Comparison of ENCODE assay signal across 11 cellular contexts in genomic region chr10:59079386-59080226, GRCh38.
DNase-seq lines count a peak whose midpoint lies in the region; ATAC-seq and TF ChIP-seq lines count a peak whose summit lies in the region.
"Had no signal": no experiment of that assay in that cellular context is flagged by ENCODE, and none has a peak within 500 bp of the region (broad histone marks: within the 10 kb centered on the region; RNA-seq: fewer than 3 reads in every experiment).

No MANE protein-coding gene starts in this region.

- 0 out of 2 replicates have a peak overlapping the region, but pooled peaks have one; percentile 3 for H3K27ac ChIP-seq in SJSA1

- DNase-seq in ELR (ENCODE audit: low read depth) (peak; percentile 53), SJSA1 (ENCODE audit: low read depth in 1 of 2, low spot score in 2 of 2) (peak in 1 of 2 experiments; percentile 53), foreskin fibroblast (peak; percentile 67 to 85), skeletal muscle cell (ENCODE audit: low read depth) (peak; percentile 43), NCI-H1048 (lab: John Stamatoyannopoulos, UW) (no peak)
- no peak for DNase-seq in stimulated activated naive B cell treated with anti-CD40 and anti-IgM and Interleukin-4, amounts not matched to agents 10 μg/mL and 1 μg/mL and 100 μg/mL, for 72 hours
- DNase-seq: activated naive CD4-positive, alpha-beta T cell; NCI-H2171; T1000 had no signal

- H3K27ac Mint-ChIP-seq in stimulated activated naive B cell treated with anti-CD40 and anti-IgM and Interleukin-4, amounts not matched to agents 10 μg/mL and 1 μg/mL and 100 μg/mL, for 72 hours = no peak overlapping the region

- H3K4me3 Mint-ChIP-seq in stimulated activated naive B cell treated with anti-CD40 and anti-IgM and Interleukin-4, amounts not matched to agents 10 μg/mL and 1 μg/mL and 100 μg/mL, for 72 hours = no peak overlapping the region

- H3K4me3 ChIP-seq in SJSA1 (no peak overlapping the region), foreskin fibroblast (ENCODE audit: low read depth in 1 of 2, low read length in 2 of 2) (no peak overlapping the region), skeletal muscle cell (ENCODE audit: low read depth, low read length) (no peak overlapping the region)

- no peaks in the 10 kb centered on the region for H3K36me3 Mint-ChIP-seq in stimulated activated naive B cell treated with anti-CD40 and anti-IgM and Interleukin-4, amounts not matched to agents 10 μg/mL and 1 μg/mL and 100 μg/mL, for 72 hours

- no peaks in the 10 kb centered on the region for H3K27me3 Mint-ChIP-seq in stimulated activated naive B cell treated with anti-CD40 and anti-IgM and Interleukin-4, amounts not matched to agents 10 μg/mL and 1 μg/mL and 100 μg/mL, for 72 hours

- peaks cover 53% of the 10 kb centered on the region for H3K4me1 ChIP-seq in SJSA1 (replicated peaks)

- H3K36me3 ChIP-seq in SJSA1 = no peaks in the 10 kb centered on the region

- H3K9me3 Mint-ChIP-seq in stimulated activated naive B cell treated with anti-CD40 and anti-IgM and Interleukin-4, amounts not matched to agents 10 μg/mL and 1 μg/mL and 100 μg/mL, for 72 hours = no peaks in the 10 kb centered on the region

- no peaks in the 10 kb centered on the region for H3K4me1 Mint-ChIP-seq in stimulated activated naive B cell treated with anti-CD40 and anti-IgM and Interleukin-4, amounts not matched to agents 10 μg/mL and 1 μg/mL and 100 μg/mL, for 72 hours

- H3K27me3 ChIP-seq in SJSA1 (replicated peaks) = no peaks in the 10 kb centered on the region

- ATAC-seq in HG03280 (IDR thresholded peaks at IDR 0.05; ENCODE audit: unreplicated experiment) (no peak), HG02938 (IDR thresholded peaks at IDR 0.05; ENCODE audit: unreplicated experiment) (no peak)
- no peak for ATAC-seq in stimulated activated naive B cell treated with anti-CD40 and anti-IgM and Interleukin-4, amounts not matched to agents 10 μg/mL and 1 μg/mL and 100 μg/mL, for 72 hours (replicated peaks)

- no peak for TF ChIP-seq CTCF in foreskin fibroblast (IDR thresholded peaks at IDR 0.05; ENCODE audit: low read depth, low read length)

- no peaks in the 10 kb centered on the region for H3K9me3 ChIP-seq in SJSA1 (replicated peaks)

Comparison
In these comparisons a context has a peak if more than half of its experiments do, and no peak if none do; other contexts are left out.
1. DNase-seq: peak in ELR (single experiment), foreskin fibroblast (2 of 2) and skeletal muscle cell (single experiment); none in NCI-H1048 (single experiment) and stimulated activated naive B cell treated with anti-CD40 and anti-IgM and Interleukin-4, amounts not matched to agents 10 μg/mL and 1 μg/mL and 100 μg/mL, for 72 hours (single experiment).